Comparison of ENCODE assay signal across 16 cellular contexts in the genomic region with DNA sequence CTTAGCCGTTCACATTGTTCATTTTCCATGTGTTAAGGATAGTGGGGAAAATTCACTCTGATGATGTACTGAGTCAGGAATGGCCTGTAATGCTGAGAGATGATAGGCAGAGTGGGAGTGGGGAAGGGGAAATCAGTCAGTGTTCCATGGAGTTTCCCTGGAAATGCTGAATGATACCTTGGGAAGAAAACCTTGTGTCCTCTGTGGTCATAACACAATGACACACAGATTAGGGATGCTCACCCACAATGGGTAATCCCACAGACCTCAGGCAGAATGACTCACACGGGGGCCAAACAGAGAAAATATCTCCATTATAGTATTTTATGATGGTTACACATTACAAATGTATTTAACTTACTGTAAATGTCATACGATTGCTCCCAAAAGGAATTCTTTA.
DNase-seq lines count a peak whose midpoint lies in the region; ATAC-seq and TF ChIP-seq lines count a peak whose summit lies in the region.
"Had no signal": no experiment of that assay in that cellular context is flagged by ENCODE, and none has a peak within 500 bp of the region (broad histone marks: within the 10 kb centered on the region; RNA-seq: fewer than 3 reads in every experiment).

No MANE protein-coding gene starts in this region.

- in situ Hi-C loops in IMR-90 (cut with MboI; ENCODE audit: low sequenced_read_pairs), result no loop called here

- H3K4me1 ChIP-seq in IMR-90 (ENCODE audit: control insufficient read depth, insufficient read depth, low read length) (peaks cover 6% of the 10 kb centered on the region), testis (no peaks in the 10 kb centered on the region)
- H3K4me1 ChIP-seq: prostate gland had no signal

- TF ChIP-seq POLR2A in IMR-90 (IDR thresholded peaks at IDR 0.05; ENCODE audit: low read depth, low read length) (no peak), testis (IDR thresholded peaks at IDR 0.05) (no peak)

- WGBS in IMR-90 (ENCODE audit: extremely low coverage in 2 of 2, insufficient read length in 1 of 2), 2 experiments, result no CpG with 5 or more reads among the region's 3 CpGs
- WGBS in testis, 2 donors, result 92 to 94% methylated on average over 3 of the region's 3 CpGs

- H3K4me2 ChIP-seq in IMR-90 (ENCODE audit: low read depth, low read length), result no peak overlapping the region
- H3K4me2 ChIP-seq: BLaER1 had no signal

- BruUV-seq in IMR-90 (replicated peaks; lab: Mats Ljungman, UMichigan), result no TSS peak

- no peaks in the 10 kb centered on the region; the same call in 1 of the 2 replicates for H4K20me1 ChIP-seq in IMR-90 (ENCODE audit: insufficient read depth, low read length)
- H4K20me1 ChIP-seq: BLaER1 had no signal

- H3K9ac ChIP-seq in IMR-90 (ENCODE audit: low read depth, low read length), result no peak overlapping the region
- H3K9ac ChIP-seq: BLaER1 had no signal

- peak; percentile 29; the same call in 1 of the 2 replicates for TF ChIP-seq RAD21 in IMR-90 (IDR thresholded peaks at IDR 0.05; ENCODE audit: low read length)

- ATAC-seq in IMR-90 (ENCODE audit: low read depth) (peak; percentile 78), omental fat pad (ENCODE audit: low FRiP score) (no peak)
- ATAC-seq: stimulated activated effector memory CD8-positive, alpha-beta T cell treated with anti-CD3 and anti-CD28 coated beads, Interleukin-12 subunit alpha, Interleukin-12 subunit beta, amount 100 ng/mL, for 72 hours had no signal

- H2AK9ac ChIP-seq in IMR-90 (replicated peaks; ENCODE audit: low read depth, low read length, poor library complexity), result no peak overlapping the region

- DNase-seq in AG08396 (ENCODE audit: low spot score), result peak; percentile 64
- DNase-seq in IMR-90, result peak; percentile 98
- peak; percentile 81 for DNase-seq in astrocyte of the hippocampus (ENCODE audit: low read depth, low spot score)
- DNase-seq in iris pigment epithelial cell (ENCODE audit: low read depth), result peak; percentile 78
- no peak for DNase-seq in testis
- DNase-seq in H4 (ENCODE audit: low spot score), result no peak
- DNase-seq in omental fat pad (ENCODE audit: low spot score), result no peak
- no peak for DNase-seq in activated T-helper 2 cell treated with anti-CD3 and anti-CD28 coated beads, Interferon-gamma antibody, Interleukin-2, Interleukin-4, amounts not matched to agents 10 μg/mL and 5 μg/mL and 100 μg/mL, durations not matched to agents 14 hours and 24 hours and 36 hours (ENCODE audit: low spot score)
- DNase-seq: activated CD8-positive, alpha-beta memory T cell treated with anti-CD3 and anti-CD28 coated beads, Interleukin-2, amount 50 U/mL, for 4 hours; effector CD8-positive, alpha-beta T cell; NCI-H524; WERI-Rb-1 had no signal

- H3K4me1 Mint-ChIP-seq in activated T-helper 2 cell treated with anti-CD3 and anti-CD28 coated beads, Interferon-gamma antibody, Interleukin-2, Interleukin-4, amounts not matched to agents 10 μg/mL and 5 μg/mL and 100 μg/mL, durations not matched to agents 14 hours and 24 hours and 36 hours (ENCODE audit: low read depth), result no peaks in the 10 kb centered on the region
- H3K4me1 Mint-ChIP-seq: stimulated activated effector memory CD8-positive, alpha-beta T cell treated with anti-CD3 and anti-CD28 coated beads, Interleukin-12 subunit alpha, Interleukin-12 subunit beta, amount 100 ng/mL, for 72 hours had no signal

- CTCF ChIA-PET in IMR-90 (lab: Yijun Ruan, JAX), result no interaction called here

- H3K27me3 Mint-ChIP-seq in activated T-helper 2 cell treated with anti-CD3 and anti-CD28 coated beads, Interferon-gamma antibody, Interleukin-2, Interleukin-4, amounts not matched to agents 10 μg/mL and 5 μg/mL and 100 μg/mL, durations not matched to agents 14 hours and 24 hours and 36 hours (ENCODE audit: low read depth), result peaks cover 5% of the 10 kb centered on the region

- H3K9me3 ChIP-seq in IMR-90 (ENCODE audit: control insufficient read depth, insufficient read depth, low read length), result no peaks in the 10 kb centered on the region
- no peaks in the 10 kb centered on the region for H3K9me3 ChIP-seq in testis
- H3K9me3 ChIP-seq: prostate gland had no signal

- no peak overlapping the region for H3K23ac ChIP-seq in IMR-90 (ENCODE audit: low read depth, low read length)

- peak overlapping the region in 1 of 2 experiments; percentile 44; a peak in 1 of 4 replicates for H4K8ac ChIP-seq in IMR-90 (ENCODE audit: low read depth in 2 of 2, low read length in 2 of 2)

- H3K27ac ChIP-seq in IMR-90 (ENCODE audit: insufficient read depth, low read length) (no peak overlapping the region), testis (no peak overlapping the region)
- H3K27ac ChIP-seq: BLaER1, prostate gland, WERI-Rb-1 had no signal

- H2BK5ac ChIP-seq in IMR-90 (ENCODE audit: low read depth, low read length, poor library complexity, severe bottlenecking), result peak overlapping the region; percentile 4

- peak overlapping the region; percentile 24 for H3K4ac ChIP-seq in IMR-90 (ENCODE audit: low read depth, low read length)

- peak overlapping the region; percentile 11; the same call in 1 of the 2 replicates for H2AK5ac ChIP-seq in IMR-90 (ENCODE audit: low read depth, low read length)

- dilution Hi-C loops in IMR-90 (cut with HindIII; ENCODE audit: low sequenced_read_pairs, unreplicated experiment), result no loop called here

- H2AFZ ChIP-seq in IMR-90 (replicated peaks; ENCODE audit: low read length, poor library complexity), result peak overlapping the region; percentile 2

- no peak overlapping the region; the same call in 1 of the 3 replicates for H2BK15ac ChIP-seq in IMR-90 (ENCODE audit: low read depth, low read length)

- H4K5ac ChIP-seq in IMR-90 (ENCODE audit: low read depth, low read length), result peak overlapping the region; percentile 19; the same call in 1 of the 2 replicates

- H3K14ac ChIP-seq in IMR-90 (replicated peaks; ENCODE audit: low read depth, low read length), result peak overlapping the region; percentile 67; the same call in 1 of the 2 replicates

- H2BK120ac ChIP-seq in IMR-90 (ENCODE audit: low read depth, low read length), result peak overlapping the region; percentile 21

- peaks cover 15% of the 10 kb centered on the region for H3K9me1 ChIP-seq in IMR-90 (ENCODE audit: insufficient read depth, low read length)

- POLR2A ChIA-PET in IMR-90 (lab: Charles Lee; ENCODE audit: unreplicated experiment), result no interaction called here

- H3K4me3 ChIP-seq in IMR-90 (ENCODE audit: insufficient read depth, low read depth, low read length) (no peak overlapping the region), testis (no peak overlapping the region)
- H3K4me3 ChIP-seq: BLaER1, prostate gland had no signal

- H3K79me1 ChIP-seq in IMR-90 (ENCODE audit: low read depth in 1 of 2, low read length in 2 of 2), result no peaks in the 10 kb centered on the region

- H3K36me3 Mint-ChIP-seq in activated T-helper 2 cell treated with anti-CD3 and anti-CD28 coated beads, Interferon-gamma antibody, Interleukin-2, Interleukin-4, amounts not matched to agents 10 μg/mL and 5 μg/mL and 100 μg/mL, durations not matched to agents 14 hours and 24 hours and 36 hours (ENCODE audit: low read depth), result no peaks in the 10 kb centered on the region
- H3K36me3 Mint-ChIP-seq: mesothelial cell of epicardium; stimulated activated effector memory CD8-positive, alpha-beta T cell treated with anti-CD3 and anti-CD28 coated beads, Interleukin-12 subunit alpha, Interleukin-12 subunit beta, amount 100 ng/mL, for 72 hours had no signal

- H3K4me3 Mint-ChIP-seq in activated T-helper 2 cell treated with anti-CD3 and anti-CD28 coated beads, Interferon-gamma antibody, Interleukin-2, Interleukin-4, amounts not matched to agents 10 μg/mL and 5 μg/mL and 100 μg/mL, durations not matched to agents 14 hours and 24 hours and 36 hours (ENCODE audit: low read depth), result no peak overlapping the region
- H3K4me3 Mint-ChIP-seq: mesothelial cell of epicardium; stimulated activated effector memory CD8-positive, alpha-beta T cell treated with anti-CD3 and anti-CD28 coated beads, Interleukin-12 subunit alpha, Interleukin-12 subunit beta, amount 100 ng/mL, for 72 hours had no signal

- intact Hi-C loops in IMR-90 (cut with micrococcal nuclease), result no loop called here
- intact Hi-C loops in testis (cut with DNase I; ENCODE audit: low total_unique reads), result no loop called here
- intact Hi-C loops in activated T-helper 2 cell treated with anti-CD3 and anti-CD28 coated beads, Interferon-gamma antibody, Interleukin-2, Interleukin-4, amounts not matched to agents 10 μg/mL and 5 μg/mL and 100 μg/mL, durations not matched to agents 14 hours and 24 hours and 36 hours (cut with micrococcal nuclease), result no loop called here

- H4K91ac ChIP-seq in IMR-90 (ENCODE audit: insufficient read depth, low read depth, low read length), result no peak overlapping the region; the same call in 1 of the 2 replicates

- H3K27me3 ChIP-seq in IMR-90 (ENCODE audit: control insufficient read depth, insufficient read depth, low read length) (no peaks in the 10 kb centered on the region), testis (no peaks in the 10 kb centered on the region)
- H3K27me3 ChIP-seq: BLaER1 had no signal

- H3K56ac ChIP-seq in IMR-90 (ENCODE audit: extremely low read depth, insufficient read depth, low read length), result no peak overlapping the region

- no peaks in the 10 kb centered on the region for H3K36me3 ChIP-seq in IMR-90 (ENCODE audit: control insufficient read depth, insufficient read depth, low read length)
- H3K36me3 ChIP-seq in testis (ENCODE audit: low read depth, missing control alignments), result no peaks in the 10 kb centered on the region
- H3K36me3 ChIP-seq: BLaER1, prostate gland, WERI-Rb-1 had no signal

- H2BK20ac ChIP-seq in IMR-90 (ENCODE audit: low read depth, low read length), result 0 out of 2 replicates have a peak overlapping the region, but pooled peaks have one; percentile 50

- H3K9me3 Mint-ChIP-seq in activated T-helper 2 cell treated with anti-CD3 and anti-CD28 coated beads, Interferon-gamma antibody, Interleukin-2, Interleukin-4, amounts not matched to agents 10 μg/mL and 5 μg/mL and 100 μg/mL, durations not matched to agents 14 hours and 24 hours and 36 hours, result no peaks in the 10 kb centered on the region
- H3K9me3 Mint-ChIP-seq: stimulated activated effector memory CD8-positive, alpha-beta T cell treated with anti-CD3 and anti-CD28 coated beads, Interleukin-12 subunit alpha, Interleukin-12 subunit beta, amount 100 ng/mL, for 72 hours had no signal

- TF ChIP-seq CTCF in IMR-90 (conservative IDR thresholded peaks at IDR 0.05; ENCODE audit: low read depth, low read length) (no peak), testis (IDR thresholded peaks at IDR 0.05) (no peak), omental fat pad (IDR thresholded peaks at IDR 0.05) (no peak)

- peak overlapping the region; percentile 32; the same call in 1 of the 2 replicates for H3K18ac ChIP-seq in IMR-90 (ENCODE audit: low read depth, low read length)

- no peak overlapping the region for H3K27ac Mint-ChIP-seq in activated T-helper 2 cell treated with anti-CD3 and anti-CD28 coated beads, Interferon-gamma antibody, Interleukin-2, Interleukin-4, amounts not matched to agents 10 μg/mL and 5 μg/mL and 100 μg/mL, durations not matched to agents 14 hours and 24 hours and 36 hours
- H3K27ac Mint-ChIP-seq: mesothelial cell of epicardium; stimulated activated effector memory CD8-positive, alpha-beta T cell treated with anti-CD3 and anti-CD28 coated beads, Interleukin-12 subunit alpha, Interleukin-12 subunit beta, amount 100 ng/mL, for 72 hours had no signal

TF ChIP-seq in IMR-90, 13 proteins besides CTCF, POLR2A, EP300 and RAD21 (continues in another document):
- TF ChIP-seq MAFK (IDR thresholded peaks at IDR 0.05; ENCODE audit: low read depth, low read length) (no peak), FOS (IDR thresholded peaks at IDR 0.05; ENCODE audit: low read depth, low read length) (peak; percentile 93)

Comparison
In these comparisons a context has a peak if more than half of its experiments do, and no peak if none do; other contexts are left out.
1. DNase-seq: peak in AG08396 (single experiment), IMR-90 (single experiment), astrocyte of the hippocampus (single experiment) and iris pigment epithelial cell (single experiment); none in testis (single experiment), H4 (single experiment), omental fat pad (single experiment) and activated T-helper 2 cell treated with anti-CD3 and anti-CD28 coated beads, Interferon-gamma antibody, Interleukin-2, Interleukin-4, amounts not matched to agents 10 μg/mL and 5 μg/mL and 100 μg/mL, durations not matched to agents 14 hours and 24 hours and 36 hours (single experiment).